12 cellular contexts compared by ENCODE assay signal in genomic region chr2:169073972-169074751, GRCh38. TPM values are rescaled to one million over a fixed set of nuclear protein-coding genes. Genes with fewer than 3 reads are reported as not detected.
A peak's percentile ranks its signal among the peaks of the same experiment; 100 is the strongest.
DNase-seq lines count a peak whose midpoint lies in the region; ATAC-seq and TF ChIP-seq lines count a peak whose summit lies in the region.
"Had no signal": no experiment of that assay in that cellular context is flagged by ENCODE, and none has a peak within 500 bp of the region (broad histone marks: within the 10 kb centered on the region; RNA-seq: fewer than 3 reads in every experiment).

No MANE protein-coding gene starts in this region.

- H3K4me1 ChIP-seq in lower lobe of right lung (no peaks in the 10 kb centered on the region), uterus (no peaks in the 10 kb centered on the region)

- H3K36me3 ChIP-seq in lower lobe of right lung = no peaks in the 10 kb centered on the region
- no peaks in the 10 kb centered on the region for H3K36me3 ChIP-seq in uterus

- H3K4me3 ChIP-seq in lower lobe of right lung = no peak overlapping the region
- no peak overlapping the region for H3K4me3 ChIP-seq in uterus

- ATAC-seq in GM18868 (IDR thresholded peaks at IDR 0.05; ENCODE audit: unreplicated experiment) (peak; percentile 85), HG02798 (IDR thresholded peaks at IDR 0.05; ENCODE audit: poor library complexity, unreplicated experiment) (peak; percentile 58), lower lobe of right lung (no peak)
- ATAC-seq: Panc1 had no signal

- no peak for TF ChIP-seq POLR2A in uterus (IDR thresholded peaks at IDR 0.05)

- H3K27ac ChIP-seq in lower lobe of right lung (peak overlapping the region; percentile 9), uterus (no peak overlapping the region)

- H3K27me3 ChIP-seq in lower lobe of right lung (ENCODE audit: low read depth) = no peaks in the 10 kb centered on the region
- no peaks in the 10 kb centered on the region for H3K27me3 ChIP-seq in uterus

- TF ChIP-seq CTCF in lower lobe of right lung (IDR thresholded peaks at IDR 0.05) (no peak), uterus (IDR thresholded peaks at IDR 0.05) (no peak)

- no peaks in the 10 kb centered on the region for H3K9me3 ChIP-seq in lower lobe of right lung
- H3K9me3 ChIP-seq in uterus = no peaks in the 10 kb centered on the region

- peak; percentile 30 to 40 for DNase-seq in activated T-cell treated with anti-CD3 and anti-CD28 coated beads, Interleukin-2, amount 50 U/mL, for 48 hours
- DNase-seq in lower lobe of right lung = no peak
- no peak for DNase-seq in uterus
- DNase-seq in KG1 (lab: John Stamatoyannopoulos, UW) = no peak
- no peak for DNase-seq in DMS53 (lab: John Stamatoyannopoulos, UW)
- no peak for DNase-seq in NCI-H1092 treated with DMSO at 0.1 percent for 48 hours (lab: John Stamatoyannopoulos, UW)
- DNase-seq: activated CD4-positive, alpha-beta T cell treated with anti-CD3 and anti-CD28 coated beads for 4 hours; effector CD8-positive, alpha-beta T cell; stimulated activated CD4-positive, alpha-beta T cell treated with anti-CD3 and anti-CD28 coated beads, Interleukin-1b, Interleukin-23, amount 100 ng/mL, for 48 hours had no signal

- intact Hi-C loops in lower lobe of right lung (cut with DNase I) = no loop called here
- intact Hi-C loops in uterus (cut with DNase I; ENCODE audit: low total_unique reads) = no loop called here

RNA-seq across cellular contexts. Expression of gene DHRS9, which starts 4.8 kb away (rescaled TPM):
- total RNA-seq in lower lobe of right lung (6.1 TPM), uterus (under 1 TPM in 3 of 4 donors, not detected in 1; 0.26 to 0.91 (median 0.48) TPM)

RNA-seq across cellular contexts. Expression of gene ABCB11, which starts 43.0 kb away (rescaled TPM):
- total RNA-seq in lower lobe of right lung = 0.32 TPM
- total RNA-seq in uterus = under 1 TPM in 1 of 4 donors, not detected in 3; 0.29 TPM

Comparison
In these comparisons a context has a peak if more than half of its experiments do, and no peak if none do; other contexts are left out.
1. ATAC-seq: peak in GM18868 (single experiment) and HG02798 (single experiment); none in lower lobe of right lung (0 of 2).
2. DNase-seq: peak in activated T-cell treated with anti-CD3 and anti-CD28 coated beads, Interleukin-2, amount 50 U/mL, for 48 hours (2 of 2); none in lower lobe of right lung (single experiment), uterus (0 of 2), KG1 (single experiment), DMS53 (single experiment) and NCI-H1092 treated with DMSO at 0.1 percent for 48 hours (single experiment).